ENCODE assay signal across 8 cellular contexts in the genomic region with DNA sequence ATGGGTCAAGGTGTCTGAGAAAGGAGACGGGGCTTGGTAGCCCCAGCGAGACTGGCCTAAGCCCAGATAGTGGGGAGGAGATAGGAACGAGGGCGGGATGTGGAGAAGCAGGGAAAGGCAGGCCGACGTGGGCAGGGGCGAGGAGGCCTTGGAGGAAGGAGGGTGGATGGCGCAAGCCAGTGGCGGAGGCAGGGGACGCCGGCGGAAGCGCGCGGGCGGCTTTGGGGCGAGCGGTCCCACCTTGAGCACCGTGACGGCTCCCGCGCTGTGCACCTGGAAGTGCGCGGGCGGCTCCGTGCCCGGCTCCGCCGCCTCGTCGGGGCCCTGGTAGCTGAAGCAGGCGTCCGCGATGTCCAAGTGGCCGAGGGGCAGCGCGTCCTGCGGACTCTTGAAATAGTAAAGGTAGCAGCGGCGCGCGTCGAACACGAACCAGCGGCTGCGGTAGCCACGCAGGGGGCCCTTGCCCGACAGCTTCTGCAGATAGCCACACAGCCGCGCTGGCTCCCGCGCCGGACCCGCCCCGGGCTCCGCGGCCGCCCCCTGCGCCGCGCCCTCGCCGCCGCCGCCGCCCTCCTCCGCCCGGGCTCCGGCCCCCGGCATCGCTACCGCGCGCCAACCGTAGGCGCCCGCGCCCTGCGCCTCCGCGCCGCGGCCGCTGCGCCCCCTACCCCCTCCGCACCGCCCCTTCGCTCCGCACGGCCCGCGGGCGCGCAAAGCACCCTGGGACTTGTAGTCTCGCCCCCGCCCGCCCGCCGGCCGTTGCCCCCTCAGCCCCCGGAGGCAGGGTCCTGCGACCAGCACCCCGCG. TPM values are rescaled to one million over a fixed set of nuclear protein-coding genes. Genes with fewer than 3 reads are reported as not detected.
DNase-seq lines count a peak whose midpoint lies in the region; ATAC-seq, FAIRE-seq and TF ChIP-seq lines count a peak whose summit lies in the region.

TSS of gene TBC1D2B (minus strand) at position 659 of the 807 bp plus-strand sequence. CDS start at position 600, 59 bp downstream.

- H2BK120ac ChIP-seq in neuronal stem cell (ENCODE audit: low read depth, low read length): no peak within 1 kb of the TSS

- TF ChIP-seq CTCF in BJ (IDR thresholded peaks at IDR 0.05; ENCODE audit: insufficient read depth, low read depth, low read length): no peak

- peak within 1 kb of the TSS; percentile 91 for H3K14ac ChIP-seq in neuronal stem cell (ENCODE audit: low read length)

- H3K36me3 ChIP-seq in BJ (ENCODE audit: control insufficient read depth, insufficient read depth, low read length) (no peaks in the 10 kb centered on the region), neuronal stem cell (replicated peaks in 1 of 2; ENCODE audit: control insufficient read depth in 2 of 2, insufficient read depth in 2 of 2, low read length in 2 of 2) (no peaks in the 10 kb centered on the region)

- no peak within 1 kb of the TSS for H3K4ac ChIP-seq in neuronal stem cell (ENCODE audit: low read length)

- H3K27me3 ChIP-seq in BJ (ENCODE audit: control insufficient read depth, insufficient read depth, low read length) (no peaks in the 10 kb centered on the region), neuronal stem cell (ENCODE audit: control insufficient read depth in 3 of 3, insufficient read depth in 3 of 3, low read depth in 1 of 3, low read length in 3 of 3) (peaks cover 0 to 23% (median 2%) of the 10 kb centered on the region in 3 experiments)

- WGBS in neuronal stem cell (ENCODE audit: extremely low coverage in 2 of 2, insufficient read length in 2 of 2, insufficient replicate concordance in 1 of 2), 2 donors: no CpG with 5 or more reads among the region's 104 CpGs

- peak within 1 kb of the TSS; percentile 36 for H2AK5ac ChIP-seq in neuronal stem cell (ENCODE audit: low read depth, low read length)

- H2BK15ac ChIP-seq in neuronal stem cell (ENCODE audit: low read length): no peak within 1 kb of the TSS

- H3K4me1 ChIP-seq in neuronal stem cell (ENCODE audit: control insufficient read depth in 2 of 2, insufficient read depth in 1 of 2, low read depth in 1 of 2, low read length in 2 of 2): peaks cover 11 to 14% of the 10 kb centered on the region in 2 donors

- H3K23ac ChIP-seq in neuronal stem cell (ENCODE audit: low read depth, low read length, poor library complexity): peak within 1 kb of the TSS; percentile 83

- POLR2A ChIA-PET in BJ (lab: Charles Lee): no interaction called here

- H3K27ac ChIP-seq in neuronal stem cell (replicated peaks; ENCODE audit: low read length) (no peak within 1 kb of the TSS), temporal lobe (ENCODE audit: low read depth, low read length) (peak within 1 kb of the TSS; percentile 82)

- H3K4me2 ChIP-seq in neuronal stem cell (ENCODE audit: insufficient read depth, low read length, poor library complexity, severe bottlenecking): peak within 1 kb of the TSS; percentile 79

- FAIRE-seq in GM19239 (lab: Jason Lieb, UNC): no peak

- H3K9ac ChIP-seq in neuronal stem cell (ENCODE audit: low read depth, low read length, poor library complexity): peak within 1 kb of the TSS; percentile 94

- H3K4me3 ChIP-seq in BJ (ENCODE audit: low read depth, low read length) (peak within 1 kb of the TSS; percentile 93), neuronal stem cell (ENCODE audit: low read length in 2 of 2) (peak within 1 kb of the TSS; percentile 89 to 94)

- no peaks in the 10 kb centered on the region for H3K79me1 ChIP-seq in neuronal stem cell (ENCODE audit: low read depth, low read length)

- ATAC-seq in HG03457 (IDR thresholded peaks at IDR 0.05; ENCODE audit: unreplicated experiment): peak; percentile 50

- H3K18ac ChIP-seq in neuronal stem cell (ENCODE audit: low read length): peak within 1 kb of the TSS; percentile 93

- H4K91ac ChIP-seq in neuronal stem cell (ENCODE audit: low read depth, low read length, poor library complexity): no peak within 1 kb of the TSS

- H4K8ac ChIP-seq in neuronal stem cell (ENCODE audit: low read depth, low read length): no peak within 1 kb of the TSS

- CTCF ChIA-PET in BJ (lab: Yijun Ruan, JAX): interaction anchor here (0.8 to 1.8 kb wide), 2 partner anchors 10 to 16 kb away, joined by 3 to 7 read pairs; no protein-coding TSS in a partner anchor

- no peaks in the 10 kb centered on the region for H3K9me3 ChIP-seq in neuronal stem cell (replicated peaks in 1 of 2; ENCODE audit: control insufficient read depth in 2 of 2, insufficient read depth in 1 of 2, low read depth in 1 of 2, low read length in 2 of 2)

- H2BK5ac ChIP-seq in neuronal stem cell (ENCODE audit: low read length): peak within 1 kb of the TSS; percentile 91

- no peak within 1 kb of the TSS for H2BK12ac ChIP-seq in neuronal stem cell (ENCODE audit: low read length)

- DNase-seq in BJ (ENCODE audit: low read depth): no peak
- peak; percentile 73 for DNase-seq in GM19239 (ENCODE audit: insufficient read length, low spot score)
- peak; percentile 75 for DNase-seq in RPMI8226
- DNase-seq in activated gamma-delta T cell (lab: John Stamatoyannopoulos, UW): peak; percentile 57
- DNase-seq in foreskin melanocyte: peak; percentile 38
- peak; percentile 55 for DNase-seq in neuronal stem cell (ENCODE audit: low spot score)

- H2AFZ ChIP-seq in neuronal stem cell (ENCODE audit: low read length): peak within 1 kb of the TSS; percentile 99

RNA-seq across cellular contexts. Expression of gene TBC1D2B, which starts in this region (rescaled TPM):
- 37.3 and 39.8 TPM in 2 replicates for polyA plus RNA-seq in BJ (2011; rRNA removed)
- 36.0 and 41.3 TPM in 2 replicates for polyA minus RNA-seq in BJ (2011; rRNA and poly(A)+ RNA removed)
- polyA plus RNA-seq in neuronal stem cell (2013, experiment 1 of 2): 8.2 TPM
- 8.4 TPM for polyA plus RNA-seq in neuronal stem cell (2013, experiment 2 of 2)
- total RNA-seq in temporal lobe: 10.1 TPM
